ENCODE assay signal across 8 cellular contexts in genomic region chr2:85578243-85579180, GRCh38. TPM values are rescaled to one million over a fixed set of nuclear protein-coding genes. Genes with fewer than 3 reads are reported as not detected.
DNase-seq lines count a peak whose midpoint lies in the region; ATAC-seq, FAIRE-seq and TF ChIP-seq lines count a peak whose summit lies in the region.

No MANE protein-coding gene starts in this region.

- TF ChIP-seq CTCF in neural crest cell (conservative IDR thresholded peaks at IDR 0.05): no peak
- no peak for TF ChIP-seq CTCF in A673 (conservative IDR thresholded peaks at IDR 0.05; ENCODE audit: low read depth, low read length)

- no peaks in the 10 kb centered on the region for H3K9me3 ChIP-seq in A673 (ENCODE audit: low read depth, low read length, poor library complexity, severe bottlenecking)

- CTCF ChIA-PET in A673 (lab: Charles Lee): no interaction called here

- BruUV-seq in A673 (replicated peaks; lab: Mats Ljungman, UMichigan): no TSS peak

- POLR2A ChIA-PET in A673 (lab: Charles Lee; ENCODE audit: low non-redundant PET): no interaction called here

- no peaks in the 10 kb centered on the region for H3K4me1 ChIP-seq in A673 (ENCODE audit: insufficient read depth, low read length, poor library complexity, severe bottlenecking)

- no peaks in the 10 kb centered on the region for H3K27me3 ChIP-seq in A673 (replicated peaks; ENCODE audit: insufficient read depth, low read depth, low read length, poor library complexity)

- intact Hi-C loops in A673 (cut with micrococcal nuclease; ENCODE audit: unreplicated experiment): no loop called here

- no peak overlapping the region for H3K27ac ChIP-seq in A673 (ENCODE audit: low read depth, low read length, poor library complexity, severe bottlenecking)

- peaks cover 17% of the 10 kb centered on the region for H3K27me3 Mint-ChIP-seq in neural crest cell (ENCODE audit: low read depth)

- H3K27ac Mint-ChIP-seq in neural crest cell (ENCODE audit: unreplicated experiment): peak overlapping the region; percentile 19

- FAIRE-seq in GM12892 (lab: Jason Lieb, UNC): peak; percentile 46

- ATAC-seq in HG02642 (IDR thresholded peaks at IDR 0.05; ENCODE audit: poor library complexity, unreplicated experiment): peak; percentile 49
- peak; percentile 39 for ATAC-seq in esophagus mucosa

- no peak for DNase-seq in GM12892 (ENCODE audit: insufficient read length)
- peak; percentile 38 for DNase-seq in SK-N-DZ (ENCODE audit: low spot score)
- DNase-seq in neural crest cell (ENCODE audit: low read depth, low spot score): no peak
- no peak for DNase-seq in NCI-H1694 (lab: John Stamatoyannopoulos, UW)
- no peak for DNase-seq in LoVo (ENCODE audit: low spot score)
- DNase-seq in A673 (ENCODE audit: low spot score): no peak

- peaks cover 30% of the 10 kb centered on the region for H3K4me1 Mint-ChIP-seq in neural crest cell

- H3K36me3 Mint-ChIP-seq in neural crest cell (ENCODE audit: low read depth): no peaks in the 10 kb centered on the region

- peak overlapping the region; percentile 31 for H3K4me3 Mint-ChIP-seq in neural crest cell

- TF ChIP-seq POLR2A in GM12892 (IDR thresholded peaks at IDR 0.05; ENCODE audit: low read depth, low read length): no peak

- no peaks in the 10 kb centered on the region for H3K36me3 ChIP-seq in A673 (ENCODE audit: insufficient read depth, low read length, poor library complexity, severe bottlenecking)

- no peaks in the 10 kb centered on the region for H3K9me3 Mint-ChIP-seq in neural crest cell

- no peak overlapping the region for H3K4me3 ChIP-seq in A673 (ENCODE audit: low read depth, low read length, poor library complexity, severe bottlenecking)

RNA-seq across cellular contexts. Expression of gene VAMP8, which starts 1.1 kb away (rescaled TPM):
- polyA plus RNA-seq in GM12892 (2012; ENCODE audit: missing spikeins): 153 TPM
- polyA plus RNA-seq in SK-N-DZ (2014; cell fraction: cytosol; rRNA removed): 2.1 and 4.8 TPM in 2 replicates
- polyA plus RNA-seq in SK-N-DZ (2014; cell fraction: nucleus; rRNA removed): 0.42 and 0.97 TPM in 2 replicates
- total RNA-seq in esophagus mucosa (264 TPM), neural crest cell (1.1 and 2.1 TPM in 2 replicates), A673 (2021) (not detected in 2 replicates)

RNA-seq across cellular contexts. Expression of gene VAMP5, which starts 5.7 kb away (rescaled TPM):
- 56.4 TPM for polyA plus RNA-seq in GM12892 (2012; ENCODE audit: missing spikeins)
- polyA plus RNA-seq in SK-N-DZ (2014; cell fraction: cytosol; rRNA removed): not detected in 2 replicates
- not detected in 2 replicates for polyA plus RNA-seq in SK-N-DZ (2014; cell fraction: nucleus; rRNA removed)
- total RNA-seq in esophagus mucosa (24.2 TPM), neural crest cell (0.50 and 1.5 TPM in 2 replicates), A673 (2021) (2.1 and 3.8 TPM in 2 replicates)

RNA-seq across cellular contexts. Expression of gene RNF181, which starts 17.0 kb away (rescaled TPM):
- 252 TPM for polyA plus RNA-seq in GM12892 (2012; ENCODE audit: missing spikeins)
- polyA plus RNA-seq in SK-N-DZ (2014; cell fraction: cytosol; rRNA removed): 200 and 204 TPM in 2 replicates
- 162 and 192 TPM in 2 replicates for polyA plus RNA-seq in SK-N-DZ (2014; cell fraction: nucleus; rRNA removed)
- total RNA-seq in esophagus mucosa (95.2 TPM), neural crest cell (67.9 and 75.8 TPM in 2 replicates), A673 (2021) (78.5 and 99.1 TPM in 2 replicates)

RNA-seq across cellular contexts. Expression of gene GGCX, which starts 17.2 kb away (rescaled TPM):
- polyA plus RNA-seq in GM12892 (2012; ENCODE audit: missing spikeins): 15.3 TPM
- 17.6 and 21.2 TPM in 2 replicates for polyA plus RNA-seq in SK-N-DZ (2014; cell fraction: cytosol; rRNA removed)
- 27.6 and 31.3 TPM in 2 replicates for polyA plus RNA-seq in SK-N-DZ (2014; cell fraction: nucleus; rRNA removed)
- total RNA-seq in esophagus mucosa: 26.5 TPM
- 43.4 and 43.7 TPM in 2 replicates for total RNA-seq in neural crest cell
- 60.5 and 61.8 TPM in 2 replicates for total RNA-seq in A673 (2021)

RNA-seq across cellular contexts. Expression of gene TMEM150A, which starts 24.0 kb away (rescaled TPM):
- 4.4 TPM for polyA plus RNA-seq in GM12892 (2012; ENCODE audit: missing spikeins)
- 9.3 and 11.0 TPM in 2 replicates for polyA plus RNA-seq in SK-N-DZ (2014; cell fraction: cytosol; rRNA removed)
- polyA plus RNA-seq in SK-N-DZ (2014; cell fraction: nucleus; rRNA removed): 18.5 and 23.9 TPM in 2 replicates
- 7.9 TPM for total RNA-seq in esophagus mucosa
- 20.9 and 22.2 TPM in 2 replicates for total RNA-seq in neural crest cell
- 6.4 and 6.6 TPM in 2 replicates for total RNA-seq in A673 (2021)

Comparison
In these comparisons a context has a peak if more than half of its experiments do, and no peak if none do; other contexts are left out.
1. RNA of gene VAMP8, which starts 1.1 kb away (total RNA-seq): 264 TPM in esophagus mucosa (single experiment); 1.1 to 2.1 TPM in neural crest cell and not detected in A673; every median in the first group is over 10 times any median in the second.